ENCODE assay signal across 8 cellular contexts in genomic region chr5:65483474-65484346, GRCh38. TPM values are rescaled to one million over a fixed set of nuclear protein-coding genes. Genes with fewer than 3 reads are reported as not detected.
DNase-seq lines count a peak whose midpoint lies in the region; ATAC-seq, FAIRE-seq and TF ChIP-seq lines count a peak whose summit lies in the region.

No MANE protein-coding gene starts in this region.

- no peaks in the 10 kb centered on the region for H3K27me3 Mint-ChIP-seq in stimulated activated naive B cell treated with anti-CD40 and anti-IgM and Interleukin-4, amounts not matched to agents 10 μg/mL and 1 μg/mL and 100 μg/mL, for 72 hours

- H3K9me3 ChIP-seq in mammary epithelial cell (replicated peaks; ENCODE audit: insufficient read depth, low read length), result no peaks in the 10 kb centered on the region
- H3K9me3 ChIP-seq in kidney (ENCODE audit: control insufficient read depth in 1 of 2, low read length in 2 of 2), result no peaks in the 10 kb centered on the region

- WGBS in mammary epithelial cell (ENCODE audit: low coverage, missing lambda C conversion rate), result 7% methylated on average over 3 of the region's 3 CpGs

- H3K4me3 ChIP-seq in mammary epithelial cell (replicated peaks in 1 of 3; ENCODE audit: insufficient read depth in 1 of 3, low read depth in 2 of 3, low read length in 3 of 3) (peak overlapping the region; percentile 54 to 88 (median 80)), kidney (ENCODE audit: low read length in 2 of 2) (peak overlapping the region; percentile 84)

- intact Hi-C loops in mammary epithelial cell (cut with micrococcal nuclease) (loop anchor here (1.0 to 10.0 kb wide), 8 partner anchors 291 to 1339 kb away; no protein-coding TSS in a partner anchor), kidney (cut with DNase I) (loop anchor here (10.0 kb wide), 1 partner anchor 529 kb away; no protein-coding TSS in a partner anchor)

- CTCF ChIA-PET in mammary epithelial cell (lab: Charles Lee; ENCODE audit: low non-redundant PET), result interaction anchor here (0.5 to 1.4 kb wide), 7 partner anchors 105 to 1254 kb away, joined by 3 to 26 read pairs (median 5); no protein-coding TSS in a partner anchor

- peak overlapping the region; percentile 92 for H3K4me2 ChIP-seq in mammary epithelial cell (ENCODE audit: insufficient read depth, low read depth, low read length)

- peak overlapping the region; percentile 62 for H3K9ac ChIP-seq in mammary epithelial cell (ENCODE audit: insufficient read depth, low read length)
- H3K9ac ChIP-seq in kidney (ENCODE audit: low read length in 2 of 2), result peak overlapping the region in 1 of 2 donors; percentile 74

- dilution Hi-C loops in mammary epithelial cell (cut with HindIII; ENCODE audit: low sequenced_read_pairs), result loop anchor here (5.0 kb wide), 2 partner anchors 331 to 671 kb away; no protein-coding TSS in a partner anchor

- H3K79me2 ChIP-seq in mammary epithelial cell (ENCODE audit: insufficient read depth, low read length), result peaks cover 28% of the 10 kb centered on the region

- H3K36me3 Mint-ChIP-seq in stimulated activated naive B cell treated with anti-CD40 and anti-IgM and Interleukin-4, amounts not matched to agents 10 μg/mL and 1 μg/mL and 100 μg/mL, for 72 hours, result no peaks in the 10 kb centered on the region

- peak; percentile 42 to 60 for TF ChIP-seq CTCF in mammary epithelial cell (conservative IDR thresholded peaks at IDR 0.05 in 1 of 2, IDR thresholded peaks at IDR 0.05 in 1 of 2; ENCODE audit: extremely low read depth in 1 of 2, insufficient read depth in 1 of 2, low read depth in 1 of 2, low read length in 2 of 2)
- peak; percentile 68 for TF ChIP-seq CTCF in kidney (IDR thresholded peaks at IDR 0.05; ENCODE audit: borderline replicate concordance, extremely low read depth, insufficient read depth)

- no TSS peak for BruUV-seq in mammary epithelial cell (replicated peaks; lab: Mats Ljungman, UMichigan)

- H3K9me3 Mint-ChIP-seq in stimulated activated naive B cell treated with anti-CD40 and anti-IgM and Interleukin-4, amounts not matched to agents 10 μg/mL and 1 μg/mL and 100 μg/mL, for 72 hours, result no peaks in the 10 kb centered on the region

- peaks cover 6% of the 10 kb centered on the region for H3K4me1 ChIP-seq in mammary epithelial cell (ENCODE audit: insufficient read depth, low read length)
- H3K4me1 ChIP-seq in kidney (ENCODE audit: control insufficient read depth in 1 of 2, insufficient read depth in 1 of 2, low read depth in 1 of 2, low read length in 2 of 2), result peaks cover 0 to 4% of the 10 kb centered on the region in 2 donors

- H4K20me1 ChIP-seq in mammary epithelial cell (ENCODE audit: insufficient read depth, low read length), result no peaks in the 10 kb centered on the region

- H3K36me3 ChIP-seq in mammary epithelial cell (ENCODE audit: insufficient read depth, low read length) (no peaks in the 10 kb centered on the region), kidney (ENCODE audit: control insufficient read depth in 1 of 2, insufficient read depth in 2 of 2, low read length in 2 of 2) (no peaks in the 10 kb centered on the region)

- peak overlapping the region; percentile 90 for H2AFZ ChIP-seq in mammary epithelial cell (ENCODE audit: low read depth, low read length)

- H3K4me3 Mint-ChIP-seq in stimulated activated naive B cell treated with anti-CD40 and anti-IgM and Interleukin-4, amounts not matched to agents 10 μg/mL and 1 μg/mL and 100 μg/mL, for 72 hours, result no peak overlapping the region

- in situ Hi-C loops in mammary epithelial cell (cut with MboI; ENCODE audit: low sequenced_read_pairs in 2 of 2), result loop anchor here (5.0 to 25.0 kb wide), 5 partner anchors 521 to 846 kb away; no protein-coding TSS in a partner anchor

- ATAC-seq in GM19463 (IDR thresholded peaks at IDR 0.05; ENCODE audit: unreplicated experiment), result peak; percentile 35
- ATAC-seq in HG03571 (IDR thresholded peaks at IDR 0.05; ENCODE audit: unreplicated experiment), result peak; percentile 41
- peak; percentile 46 to 58 for ATAC-seq in stimulated activated naive B cell treated with anti-CD40 and anti-IgM and Interleukin-4, amounts not matched to agents 10 μg/mL and 1 μg/mL and 100 μg/mL, for 72 hours (replicated peaks)

- DNase-seq in DMS53 treated with DMSO at 0.1 percent for 48 hours (lab: John Stamatoyannopoulos, UW; ENCODE audit: unreplicated experiment), result peak; percentile 75
- DNase-seq in NOMO-1 treated with DMSO at 0.1 percent for 48 hours (lab: John Stamatoyannopoulos, UW; ENCODE audit: unreplicated experiment), result peak; percentile 73
- DNase-seq in mammary epithelial cell, result peak; percentile 57
- no peak for DNase-seq in kidney
- no peak for DNase-seq in stimulated activated naive B cell treated with anti-CD40 and anti-IgM and Interleukin-4, amounts not matched to agents 10 μg/mL and 1 μg/mL and 100 μg/mL, for 72 hours
- DNase-seq in activated CD8-positive, alpha-beta memory T cell treated with anti-CD3 and anti-CD28 coated beads, Interleukin-2, amount 50 U/mL, for 4 hours, result no peak

- FAIRE-seq in kidney (lab: Jason Lieb, UNC), result peak; percentile 75

- peak overlapping the region; percentile 75 for H3K27ac Mint-ChIP-seq in stimulated activated naive B cell treated with anti-CD40 and anti-IgM and Interleukin-4, amounts not matched to agents 10 μg/mL and 1 μg/mL and 100 μg/mL, for 72 hours

- H3K27me3 ChIP-seq in mammary epithelial cell (ENCODE audit: insufficient read depth, low read length), result no peaks in the 10 kb centered on the region

- H3K27ac ChIP-seq in mammary epithelial cell (ENCODE audit: insufficient read depth, low read depth, low read length), result peak overlapping the region; percentile 76
- H3K27ac ChIP-seq in kidney (ENCODE audit: low read depth in 2 of 2, low read length in 2 of 2), result peak overlapping the region; percentile 58 to 68

- peaks cover 3 to 9% of the 10 kb centered on the region in 2 donors for H3K4me1 Mint-ChIP-seq in stimulated activated naive B cell treated with anti-CD40 and anti-IgM and Interleukin-4, amounts not matched to agents 10 μg/mL and 1 μg/mL and 100 μg/mL, for 72 hours

RNA-seq across cellular contexts. Expression of gene ADAMTS6, which starts 2.0 kb away (rescaled TPM):
- total RNA-seq in mammary epithelial cell (10 to 100 TPM; 47.5 to 63.7 TPM), kidney (6.7 TPM)
- polyA plus RNA-seq in mammary epithelial cell (8.2 TPM), kidney (ENCODE audit: insufficient read depth, low read depth, low replicate concordance) (0.32 TPM)
- 29.5 TPM for polyA minus RNA-seq in mammary epithelial cell

Comparison
In these comparisons a context has a peak if more than half of its experiments do, and no peak if none do; other contexts are left out.
1. DNase-seq: peak in DMS53 treated with DMSO at 0.1 percent for 48 hours (single experiment), NOMO-1 treated with DMSO at 0.1 percent for 48 hours (single experiment) and mammary epithelial cell (single experiment); none in kidney (single experiment), stimulated activated naive B cell treated with anti-CD40 and anti-IgM and Interleukin-4, amounts not matched to agents 10 μg/mL and 1 μg/mL and 100 μg/mL, for 72 hours (single experiment) and activated CD8-positive, alpha-beta memory T cell treated with anti-CD3 and anti-CD28 coated beads, Interleukin-2, amount 50 U/mL, for 4 hours (single experiment).
2. Peak in every context shown above with its lines, with median percentiles within 50 percentile points of each other: ATAC-seq.